ENCODE assay signal across 8 cellular contexts in the genomic region with DNA sequence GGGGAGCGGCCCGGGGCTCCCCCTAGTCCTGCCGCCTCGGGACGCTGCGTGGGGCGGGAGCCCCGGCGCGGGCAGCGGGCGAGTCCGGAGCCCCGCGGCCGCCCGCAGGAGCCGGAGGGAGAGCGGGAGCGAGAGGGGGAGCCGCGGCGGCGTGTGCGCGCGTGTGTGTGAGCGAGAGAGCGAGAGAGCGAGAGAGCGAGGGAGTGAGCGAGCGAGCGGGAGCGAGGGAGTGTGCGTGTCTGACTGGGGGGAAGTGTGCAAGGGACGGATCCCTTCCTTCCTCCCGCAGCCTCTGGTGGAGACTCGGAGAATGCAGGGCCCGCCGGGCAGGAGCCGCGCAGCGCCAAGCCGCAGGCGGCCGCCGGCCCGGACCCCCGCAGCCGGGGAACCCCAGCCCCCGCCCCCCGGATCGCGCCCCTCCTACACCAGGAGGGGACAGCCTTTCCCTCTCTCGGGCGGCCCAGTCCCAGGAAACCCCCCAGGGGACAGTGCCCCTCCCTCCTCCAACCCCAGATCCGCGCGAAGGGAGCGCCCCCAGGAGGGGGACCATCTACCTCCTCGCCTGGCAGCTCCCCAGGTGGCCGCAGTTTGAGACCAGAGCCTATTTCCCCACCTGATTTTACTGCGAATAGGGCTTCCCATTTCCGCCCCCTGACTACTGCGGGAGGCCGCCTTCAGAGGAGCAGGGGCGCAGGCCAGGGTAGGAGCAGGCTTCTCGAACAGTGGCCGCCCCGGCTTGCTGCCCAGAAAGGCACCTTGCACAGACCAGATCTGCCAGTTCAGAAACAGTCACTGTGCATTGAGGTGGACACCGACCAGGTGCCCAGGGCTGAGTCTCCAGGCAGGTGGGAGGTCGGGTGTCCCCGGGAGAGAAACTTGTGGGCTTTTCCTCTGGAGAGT. TPM values are rescaled to one million over a fixed set of nuclear protein-coding genes. Genes with fewer than 3 reads are reported as not detected.
DNase-seq lines count a peak whose midpoint lies in the region; ATAC-seq, FAIRE-seq and TF ChIP-seq lines count a peak whose summit lies in the region.

A gene with protein sequence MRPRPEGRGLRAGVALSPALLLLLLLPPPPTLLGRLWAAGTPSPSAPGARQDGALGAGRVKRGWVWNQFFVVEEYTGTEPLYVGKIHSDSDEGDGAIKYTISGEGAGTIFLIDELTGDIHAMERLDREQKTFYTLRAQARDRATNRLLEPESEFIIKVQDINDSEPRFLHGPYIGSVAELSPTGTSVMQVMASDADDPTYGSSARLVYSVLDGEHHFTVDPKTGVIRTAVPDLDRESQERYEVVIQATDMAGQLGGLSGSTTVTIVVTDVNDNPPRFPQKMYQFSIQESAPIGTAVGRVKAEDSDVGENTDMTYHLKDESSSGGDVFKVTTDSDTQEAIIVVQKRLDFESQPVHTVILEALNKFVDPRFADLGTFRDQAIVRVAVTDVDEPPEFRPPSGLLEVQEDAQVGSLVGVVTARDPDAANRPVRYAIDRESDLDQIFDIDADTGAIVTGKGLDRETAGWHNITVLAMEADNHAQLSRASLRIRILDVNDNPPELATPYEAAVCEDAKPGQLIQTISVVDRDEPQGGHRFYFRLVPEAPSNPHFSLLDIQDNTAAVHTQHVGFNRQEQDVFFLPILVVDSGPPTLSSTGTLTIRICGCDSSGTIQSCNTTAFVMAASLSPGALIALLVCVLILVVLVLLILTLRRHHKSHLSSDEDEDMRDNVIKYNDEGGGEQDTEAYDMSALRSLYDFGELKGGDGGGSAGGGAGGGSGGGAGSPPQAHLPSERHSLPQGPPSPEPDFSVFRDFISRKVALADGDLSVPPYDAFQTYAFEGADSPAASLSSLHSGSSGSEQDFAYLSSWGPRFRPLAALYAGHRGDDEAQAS (minus strand): TSS at position 241 of the 900 bp plus-strand sequence. CDS start 57,204 bp downstream, outside the sequence.

- H3K27ac Mint-ChIP-seq in naive thymus-derived CD4-positive, alpha-beta T cell = no peak within 1 kb of the TSS
- no peak within 1 kb of the TSS for H3K27ac Mint-ChIP-seq in type B pancreatic cell

- TF ChIP-seq CTCF in type B pancreatic cell (conservative IDR thresholded peaks at IDR 0.05) = peak; percentile 74

- CTCF ChIA-PET in naive thymus-derived CD4-positive, alpha-beta T cell (lab: Charles Lee) = interaction anchor here (0.6 to 1.3 kb wide), 2 partner anchors 93 to 98 kb away, joined by 3 to 4 read pairs; a partner anchor contains a TSS

- POLR2A ChIA-PET in naive thymus-derived CD4-positive, alpha-beta T cell (lab: Charles Lee) = no interaction called here

- H3K4me1 ChIP-seq in esophagus (ENCODE audit: control insufficient read depth in 2 of 2, insufficient read depth in 2 of 2, low read length in 1 of 2) = peaks cover 0 to 5% of the 10 kb centered on the region in 2 donors
- peaks cover 0 to 6% of the 10 kb centered on the region in 2 donors for H3K4me1 ChIP-seq in naive thymus-derived CD4-positive, alpha-beta T cell (ENCODE audit: control insufficient read depth in 2 of 2, insufficient read depth in 2 of 2, low read length in 2 of 2)

- peak within 1 kb of the TSS; percentile 36 to 53 for H3K4me3 ChIP-seq in esophagus (ENCODE audit: low read depth in 1 of 2, low read length in 2 of 2)
- peak within 1 kb of the TSS; percentile 43 for H3K4me3 ChIP-seq in naive thymus-derived CD4-positive, alpha-beta T cell (ENCODE audit: low read length)

- intact Hi-C loops in naive thymus-derived CD4-positive, alpha-beta T cell (cut with micrococcal nuclease) = loop anchor here (5.0 kb wide), 3 partner anchors 54 to 379 kb away; a partner anchor contains a TSS

- no peak for FAIRE-seq in GM19239 (lab: Jason Lieb, UNC)

- H3K27me3 ChIP-seq in esophagus (ENCODE audit: control insufficient read depth in 1 of 2, insufficient read depth in 2 of 2, low read length in 2 of 2) = peaks cover 0 to 16% of the 10 kb centered on the region in 2 donors
- peaks cover 7 to 22% of the 10 kb centered on the region in 2 donors for H3K27me3 ChIP-seq in naive thymus-derived CD4-positive, alpha-beta T cell (ENCODE audit: control insufficient read depth in 2 of 2, insufficient read depth in 2 of 2, low read length in 2 of 2)

- H3K27ac ChIP-seq in esophagus (ENCODE audit: low read depth in 2 of 2, low read length in 1 of 2) = no peak within 1 kb of the TSS
- no peak within 1 kb of the TSS for H3K27ac ChIP-seq in naive thymus-derived CD4-positive, alpha-beta T cell (ENCODE audit: low read depth, low read length)

- H3K4me1 Mint-ChIP-seq in naive thymus-derived CD4-positive, alpha-beta T cell = peaks cover 4 to 29% (median 16%) of the 10 kb centered on the region in 7 donors
- peaks cover 4% of the 10 kb centered on the region for H3K4me1 Mint-ChIP-seq in type B pancreatic cell (ENCODE audit: unreplicated experiment)

- 2% methylated on average over 52 to 74 of the region's 74 CpGs for WGBS in esophagus, 2 donors

- no peaks in the 10 kb centered on the region for H3K9me3 ChIP-seq in esophagus (ENCODE audit: control insufficient read depth in 2 of 2, insufficient read depth in 1 of 2, low read depth in 1 of 2, low read length in 1 of 2)
- no peaks in the 10 kb centered on the region for H3K9me3 ChIP-seq in naive thymus-derived CD4-positive, alpha-beta T cell (ENCODE audit: control insufficient read depth in 2 of 3, low read length in 3 of 3)

- peaks cover 0 to 8% (median 0%) of the 10 kb centered on the region in 5 donors for H3K36me3 Mint-ChIP-seq in naive thymus-derived CD4-positive, alpha-beta T cell
- H3K36me3 Mint-ChIP-seq in type B pancreatic cell = peaks cover 3% of the 10 kb centered on the region

- DNase-seq in ACHN (peak; percentile 37), GM19239 (ENCODE audit: insufficient read length, low spot score) (peak; percentile 75), NCI-H510A (lab: John Stamatoyannopoulos, UW) (peak; percentile 65), activated T-cell treated with anti-CD3 and anti-CD28 coated beads for 4 hours (peak; percentile 7), type B pancreatic cell (ENCODE audit: extremely low spot score, unreplicated experiment) (no peak)
- DNase-seq in naive thymus-derived CD4-positive, alpha-beta T cell = peak; percentile 14 to 37 (median 31)

- peak within 1 kb of the TSS; percentile 59 to 89 (median 78) for H3K4me3 Mint-ChIP-seq in naive thymus-derived CD4-positive, alpha-beta T cell
- H3K4me3 Mint-ChIP-seq in type B pancreatic cell = peak within 1 kb of the TSS; percentile 85

- peaks cover 0 to 2% (median 0%) of the 10 kb centered on the region in 11 donors for H3K9me3 Mint-ChIP-seq in naive thymus-derived CD4-positive, alpha-beta T cell
- H3K9me3 Mint-ChIP-seq in type B pancreatic cell = no peaks in the 10 kb centered on the region

- H3K36me3 ChIP-seq in esophagus (ENCODE audit: control insufficient read depth in 2 of 2, insufficient read depth in 2 of 2, low read length in 1 of 2) = no peaks in the 10 kb centered on the region
- no peaks in the 10 kb centered on the region for H3K36me3 ChIP-seq in naive thymus-derived CD4-positive, alpha-beta T cell (ENCODE audit: control insufficient read depth in 2 of 3, insufficient read depth in 3 of 3, low read length in 3 of 3)

- peaks cover 59 to 77% (median 68%) of the 10 kb centered on the region in 5 donors for H3K27me3 Mint-ChIP-seq in naive thymus-derived CD4-positive, alpha-beta T cell
- peaks cover 89% of the 10 kb centered on the region for H3K27me3 Mint-ChIP-seq in type B pancreatic cell

- in situ Hi-C loops in ACHN (cut with HindIII; ENCODE audit: low pct_ligation_motif_present, low pct_unique_long_range_greater_than_20kb, low sequenced_read_pairs) = no loop called here

- peak; percentile 65 for ATAC-seq in naive thymus-derived CD4-positive, alpha-beta T cell
- no peak for ATAC-seq in HG02610 (IDR thresholded peaks at IDR 0.05; ENCODE audit: unreplicated experiment)

RNA-seq across cellular contexts. Expression of the gene that starts here (rescaled TPM):
- polyA plus RNA-seq in esophagus = under 1 TPM; 0.55 to 0.86 TPM
- total RNA-seq in naive thymus-derived CD4-positive, alpha-beta T cell = not detected
- not detected for polyA plus RNA-seq in naive thymus-derived CD4-positive, alpha-beta T cell
- total RNA-seq in type B pancreatic cell (ENCODE audit: low replicate concordance) = 1.3 and 1.8 TPM in 2 replicates

Comparison
In these comparisons a context has a peak if more than half of its experiments do, and no peak if none do; other contexts are left out.
1. Peak in DNase-seq, ATAC-seq and H3K4me3 ChIP-seq in naive thymus-derived CD4-positive, alpha-beta T cell; RNA of the gene not detected or under 1 TPM.